ENCODE assay signal across 8 cellular contexts in genomic region chr15:39580117-39580629, GRCh38. TPM values are rescaled to one million over a fixed set of nuclear protein-coding genes. Genes with fewer than 3 reads are reported as not detected.
DNase-seq lines count a peak whose midpoint lies in the region; ATAC-seq and TF ChIP-seq lines count a peak whose summit lies in the region.

No MANE protein-coding gene starts in this region.

- H3K4me1 ChIP-seq in right atrium auricular region (peaks cover 0 to 44% of the 10 kb centered on the region in 2 donors), urinary bladder (ENCODE audit: insufficient read depth) (no peaks in the 10 kb centered on the region)

- peak; percentile 81 for ATAC-seq in HG02571 (IDR thresholded peaks at IDR 0.05; ENCODE audit: unreplicated experiment)

- H3K27ac ChIP-seq in right atrium auricular region (peak overlapping the region; percentile 86 to 89), urinary bladder (ENCODE audit: low read depth) (peak overlapping the region; percentile 93)

- in situ Hi-C loops in G401 (cut with HindIII; ENCODE audit: low sequenced_read_pairs), result no loop called here

- WGBS in urinary bladder, result under 1% methylated on average over 43 of the region's 43 CpGs

- DNase-seq in G401 (ENCODE audit: low spot score) (peak; percentile 66), NCI-H1105 treated with DMSO at 0.1 percent for 48 hours (lab: John Stamatoyannopoulos, UW) (peak; percentile 65), T-helper 2 cell (peak; percentile 67 to 83 (median 75)), amygdala (lab: John Stamatoyannopoulos, UW) (peak in 51 of 56 donors; percentile 11 to 84 (median 57)), right atrium auricular region (ENCODE audit: low spot score) (peak; percentile 97), pulmonary artery endothelial cell (ENCODE audit: low read depth, low spot score) (peak; percentile 78)

- H3K27me3 ChIP-seq in right atrium auricular region, result no peaks in the 10 kb centered on the region

- peaks cover 35% of the 10 kb centered on the region for H3K36me3 ChIP-seq in right atrium auricular region
- H3K36me3 ChIP-seq in urinary bladder (ENCODE audit: insufficient read depth), result no peaks in the 10 kb centered on the region

- peak; percentile 99 for TF ChIP-seq CTCF in right atrium auricular region (IDR thresholded peaks at IDR 0.05)

- no peaks in the 10 kb centered on the region for H3K9me3 ChIP-seq in right atrium auricular region

- H3K4me3 ChIP-seq in right atrium auricular region, result peak overlapping the region; percentile 57 to 61
- peak overlapping the region; percentile 48 for H3K4me3 ChIP-seq in urinary bladder (ENCODE audit: low read depth, low read length)

RNA-seq across cellular contexts. Expression of gene THBS1, which starts 0.7 kb away (rescaled TPM):
- 15.6 and 15.9 TPM in 2 replicates for total RNA-seq in G401 (2014; rRNA removed; shearing (Covaris generic))
- 100 to 1,000 TPM in 1 of 2 donors, 10 to 100 TPM in 1; 67.8 to 205 TPM for total RNA-seq in right atrium auricular region
- total RNA-seq in pulmonary artery endothelial cell, result 5,210 and 8,327 TPM in 2 replicates
- total RNA-seq in urinary bladder, result 462 TPM
- polyA plus RNA-seq in urinary bladder, result 244 TPM

Comparison
In these comparisons a context has a peak if more than half of its experiments do, and no peak if none do; other contexts are left out.
1. Peak in every context shown above with its lines: DNase-seq, ATAC-seq, H3K4me3 ChIP-seq and H3K27ac ChIP-seq.
2. RNA of gene THBS1, which starts 0.7 kb away (total RNA-seq): 5,210 to 8,327 TPM in pulmonary artery endothelial cell; 462 TPM in urinary bladder (single experiment), 67.8 to 205 TPM in right atrium auricular region and 15.6 to 15.9 TPM in G401; every median in the first group is over 10 times any median in the second.